Comparison of ENCODE assay signal across 25 cellular contexts in the genomic region with DNA sequence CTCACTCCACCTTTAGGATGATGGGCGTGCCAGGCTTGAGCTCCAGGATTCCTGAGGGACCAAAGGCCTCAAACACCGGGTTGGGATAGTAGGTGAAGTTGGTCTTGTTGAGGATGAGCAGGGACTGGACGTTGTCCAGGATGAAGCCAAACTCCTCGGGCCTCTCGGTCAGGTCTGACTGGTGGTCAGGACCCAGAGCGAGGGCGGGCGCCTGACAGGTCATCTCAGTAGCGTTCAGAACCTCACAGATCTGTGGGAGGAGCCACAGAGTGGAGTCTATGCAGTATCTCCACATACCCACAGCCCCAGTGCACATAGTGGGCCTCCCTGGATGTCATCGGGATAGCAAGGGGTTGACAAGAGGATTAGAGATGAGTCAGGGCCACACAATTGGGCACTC.
DNase-seq lines count a peak whose midpoint lies in the region; ATAC-seq, FAIRE-seq and TF ChIP-seq lines count a peak whose summit lies in the region.
"Had no signal": no experiment of that assay in that cellular context is flagged by ENCODE, and none has a peak within 500 bp of the region (broad histone marks: within the 10 kb centered on the region; RNA-seq: fewer than 3 reads in every experiment).

No MANE protein-coding gene starts in this region.

- ATAC-seq in HG03432 (IDR thresholded peaks at IDR 0.05; ENCODE audit: unreplicated experiment): no peak
- ATAC-seq: A549, GM12878 had no signal

- H3K4me1 ChIP-seq in kidney (ENCODE audit: control insufficient read depth in 1 of 2, insufficient read depth in 1 of 2, low read depth in 1 of 2, low read length in 2 of 2): no peaks in the 10 kb centered on the region
- no peaks in the 10 kb centered on the region for H3K4me1 ChIP-seq in spleen
- H3K4me1 ChIP-seq: A549; BLaER1 treated with 17β-estradiol and CSF1 and Interleukin-3, amounts not matched to agents 10 nM and 100 nM had no signal

- intact Hi-C loops in kidney (cut with DNase I): no loop called here
- intact Hi-C loops in posterior vena cava (cut with DNase I): no loop called here
- intact Hi-C loops in spleen (cut with DNase I; ENCODE audit: low total_unique reads): no loop called here

- H3K4me3 ChIP-seq in kidney (ENCODE audit: low read length in 2 of 2) (no peak overlapping the region), spleen (no peak overlapping the region)
- H3K4me3 ChIP-seq: A549; BLaER1 treated with 17β-estradiol and CSF1 and Interleukin-3, amounts not matched to agents 10 nM and 100 nM; GM12878 had no signal

- no peak for TF ChIP-seq POLR2A in spleen (IDR thresholded peaks at IDR 0.05)

- H3K27ac ChIP-seq in kidney (ENCODE audit: low read depth in 2 of 2, low read length in 2 of 2): no peak overlapping the region
- no peak overlapping the region for H3K27ac ChIP-seq in spleen
- H3K27ac ChIP-seq: 22Rv1; A549; BLaER1 treated with 17β-estradiol and CSF1 and Interleukin-3, amounts not matched to agents 10 nM and 100 nM; C4-2B had no signal

- no peak for TF ChIP-seq CTCF in kidney (IDR thresholded peaks at IDR 0.05; ENCODE audit: borderline replicate concordance, extremely low read depth, insufficient read depth)
- no peak for TF ChIP-seq CTCF in spleen (IDR thresholded peaks at IDR 0.05 in 8 of 11, conservative IDR thresholded peaks at IDR 0.05 in 3 of 11)

- DNase-seq in kidney: peak; percentile 34
- peak; percentile 47 for DNase-seq in posterior vena cava (ENCODE audit: low spot score)
- peak; percentile 44 for DNase-seq in spleen
- DNase-seq in CD1c-positive myeloid dendritic cell (ENCODE audit: extremely low spot score): no peak
- DNase-seq: AML-193; CD4-positive, alpha-beta memory T cell; CD4-positive, CD25-positive, alpha-beta regulatory T cell; CD8-positive, alpha-beta memory T cell; COR-L47; DMS 273 treated with DMSO at 0.1 percent for 48 hours; DMS153; DMS53; DMS79; DND-41; EL; GDM1 had no signal

- FAIRE-seq in kidney (lab: Jason Lieb, UNC): no peak
- FAIRE-seq: A549, GM12878, GM12892, GM18507, GM19239 had no signal

- WGBS in spleen, 5 donors: 78 to 90% (median 87%) methylated on average over 10 of the region's 10 CpGs

- no peak overlapping the region for H3K9ac ChIP-seq in kidney (ENCODE audit: low read length in 2 of 2)
- H3K9ac ChIP-seq: BLaER1 treated with 17β-estradiol and CSF1 and Interleukin-3, amounts not matched to agents 10 nM and 100 nM had no signal

- no peaks in the 10 kb centered on the region for H3K36me3 ChIP-seq in kidney (ENCODE audit: control insufficient read depth in 1 of 2, insufficient read depth in 2 of 2, low read length in 2 of 2)
- peaks cover 0 to 27% (median 0%) of the 10 kb centered on the region in 6 donors for H3K36me3 ChIP-seq in spleen
- H3K36me3 ChIP-seq: BLaER1 treated with 17β-estradiol and CSF1 and Interleukin-3, amounts not matched to agents 10 nM and 100 nM had no signal

- H3K9me3 ChIP-seq in kidney (ENCODE audit: control insufficient read depth in 1 of 2, low read length in 2 of 2) (no peaks in the 10 kb centered on the region), spleen (peaks cover 0 to 6% (median 1%) of the 10 kb centered on the region in 8 donors)

- H3K27me3 ChIP-seq in spleen (replicated peaks in 1 of 7): no peaks in the 10 kb centered on the region
- H3K27me3 ChIP-seq: BLaER1 treated with 17β-estradiol and CSF1 and Interleukin-3, amounts not matched to agents 10 nM and 100 nM had no signal
